In the genomic region with DNA sequence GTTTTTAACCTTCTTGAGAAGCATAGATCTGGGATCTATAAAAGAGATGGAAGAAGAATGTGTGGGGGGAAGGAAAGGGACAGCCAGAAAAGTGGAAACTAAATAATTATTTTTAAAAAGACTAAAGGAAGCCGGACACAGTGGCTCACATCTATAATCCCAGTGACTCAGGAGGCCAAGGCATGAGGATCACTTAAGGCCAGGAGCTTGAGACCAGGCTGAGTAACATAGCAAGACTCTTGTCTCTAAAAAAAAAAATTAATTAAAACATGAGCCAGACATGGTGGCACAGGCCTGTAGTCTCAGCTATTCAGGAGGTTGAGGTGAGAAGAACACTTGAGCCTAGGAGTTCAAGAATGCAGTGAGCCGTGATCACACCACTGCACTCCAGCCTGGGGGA, we compare ENCODE assay signal across 20 cellular contexts.
DNase-seq lines count a peak whose midpoint lies in the region; ATAC-seq, FAIRE-seq and TF ChIP-seq lines count a peak whose summit lies in the region.
"Had no signal": no experiment of that assay in that cellular context is flagged by ENCODE, and none has a peak within 500 bp of the region (broad histone marks: within the 10 kb centered on the region; RNA-seq: fewer than 3 reads in every experiment).

No MANE protein-coding gene starts in this region.

- H3K9me2 ChIP-seq in hepatocyte (replicated peaks; ENCODE audit: insufficient read depth): no peaks in the 10 kb centered on the region

- H3K9me3 Mint-ChIP-seq in astrocyte (ENCODE audit: unreplicated experiment): no peaks in the 10 kb centered on the region

- no peak overlapping the region for H3K27ac Mint-ChIP-seq in astrocyte (ENCODE audit: unreplicated experiment)
- no peak overlapping the region for H3K27ac Mint-ChIP-seq in T-helper 17 cell

- TF ChIP-seq POLR2A in adrenal gland (IDR thresholded peaks at IDR 0.05): no peak

- H3K4me3 Mint-ChIP-seq in astrocyte (ENCODE audit: unreplicated experiment): no peak overlapping the region
- H3K4me3 Mint-ChIP-seq in T-helper 17 cell: no peak overlapping the region
- H3K4me3 Mint-ChIP-seq: CD4-positive, CD25-positive, alpha-beta regulatory T cell had no signal

- H3K36me3 ChIP-seq in astrocyte (ENCODE audit: insufficient read depth, low read length): no peaks in the 10 kb centered on the region
- no peaks in the 10 kb centered on the region for H3K36me3 ChIP-seq in hepatocyte (replicated peaks; ENCODE audit: insufficient read depth, low read depth)
- H3K36me3 ChIP-seq in adrenal gland (replicated peaks in 1 of 2): no peaks in the 10 kb centered on the region
- H3K36me3 ChIP-seq: SJSA1 had no signal

- DNase-seq in DMS79 treated with DMSO at 0.1 percent for 48 hours (lab: John Stamatoyannopoulos, UW): peak; percentile 17
- peak; percentile 18 for DNase-seq in HT1080 (ENCODE audit: low read depth)
- peak; percentile 12 for DNase-seq in astrocyte (ENCODE audit: low read depth)
- no peak for DNase-seq in hepatocyte (ENCODE audit: low spot score)
- DNase-seq in NCI-H774 (lab: John Stamatoyannopoulos, UW): no peak
- DNase-seq in adrenal gland: no peak
- DNase-seq in T-helper 17 cell: no peak
- DNase-seq: CD4-positive, CD25-positive, alpha-beta regulatory T cell; KBM-7; MM.1S; NCI-H1105; NCI-H187; NCI-H2171; RPMI8226; SW 1271 had no signal

- H3K4me1 Mint-ChIP-seq in astrocyte (ENCODE audit: low read depth, unreplicated experiment): peaks cover 18% of the 10 kb centered on the region
- no peaks in the 10 kb centered on the region for H3K4me1 Mint-ChIP-seq in T-helper 17 cell
- H3K4me1 Mint-ChIP-seq: CD4-positive, CD25-positive, alpha-beta regulatory T cell had no signal

- H3K9me3 ChIP-seq in astrocyte (ENCODE audit: insufficient read depth, low read depth, low read length) (no peaks in the 10 kb centered on the region), hepatocyte (ENCODE audit: low read depth) (no peaks in the 10 kb centered on the region), adrenal gland (replicated peaks in 1 of 3) (no peaks in the 10 kb centered on the region), T-helper 17 cell (ENCODE audit: control insufficient read depth, low read length, poor library complexity, severe bottlenecking) (no peaks in the 10 kb centered on the region)
- H3K9me3 ChIP-seq: SJSA1 had no signal

- no peak for FAIRE-seq in astrocyte (lab: Jason Lieb, UNC)
- FAIRE-seq: D721Med, GM19239 had no signal

- WGBS in hepatocyte (ENCODE audit: low lambda C conversion rate, missing lambda C conversion rate): 89% methylated on average over 2 of the region's 2 CpGs
- WGBS in adrenal gland, 4 donors: 92 to 96% (median 95%) methylated on average over 2 of the region's 2 CpGs

- no peak overlapping the region for H3K4me2 ChIP-seq in astrocyte (ENCODE audit: low read length)
- H3K4me2 ChIP-seq in hepatocyte: no peak overlapping the region

- H3K27ac ChIP-seq in astrocyte (ENCODE audit: low read depth, low read length) (peak overlapping the region; percentile 70), hepatocyte (peak overlapping the region; percentile 35), adrenal gland (no peak overlapping the region)
- H3K27ac ChIP-seq: HL-60, SJSA1 had no signal

- H3K9ac ChIP-seq in astrocyte (ENCODE audit: low read length): peak overlapping the region; percentile 32

- H3K27me3 ChIP-seq in astrocyte (ENCODE audit: insufficient read depth, low read length) (no peaks in the 10 kb centered on the region), hepatocyte (no peaks in the 10 kb centered on the region), adrenal gland (no peaks in the 10 kb centered on the region)
- H3K27me3 ChIP-seq: SJSA1 had no signal

- H3K79me2 ChIP-seq in astrocyte (ENCODE audit: insufficient read depth, low read length) (no peaks in the 10 kb centered on the region), hepatocyte (no peaks in the 10 kb centered on the region)

- intact Hi-C loops in adrenal gland (cut with DNase I): no loop called here

- H3K27me3 Mint-ChIP-seq in astrocyte (ENCODE audit: low read depth, unreplicated experiment) (peaks cover 6% of the 10 kb centered on the region), T-helper 17 cell (no peaks in the 10 kb centered on the region)
- H3K27me3 Mint-ChIP-seq: CD4-positive, CD25-positive, alpha-beta regulatory T cell had no signal

- H3K36me3 Mint-ChIP-seq in astrocyte (ENCODE audit: low read depth, unreplicated experiment): no peaks in the 10 kb centered on the region
- H3K36me3 Mint-ChIP-seq in T-helper 17 cell (ENCODE audit: low read depth): no peaks in the 10 kb centered on the region
- H3K36me3 Mint-ChIP-seq: CD4-positive, CD25-positive, alpha-beta regulatory T cell had no signal

- TF ChIP-seq CTCF in astrocyte (IDR thresholded peaks at IDR 0.05; ENCODE audit: insufficient read depth, low read depth, low read length) (no peak), hepatocyte (IDR thresholded peaks at IDR 0.05; ENCODE audit: poor library complexity) (no peak), adrenal gland (IDR thresholded peaks at IDR 0.05) (no peak)

- H4K20me1 ChIP-seq in astrocyte (ENCODE audit: insufficient read depth, low read length) (no peaks in the 10 kb centered on the region), hepatocyte (ENCODE audit: insufficient read depth, poor library complexity, severe bottlenecking) (no peaks in the 10 kb centered on the region)

- H3K4me3 ChIP-seq in astrocyte (ENCODE audit: insufficient read depth, low read depth, low read length): no peak overlapping the region
- no peak overlapping the region for H3K4me3 ChIP-seq in hepatocyte
- no peak overlapping the region for H3K4me3 ChIP-seq in adrenal gland
- H3K4me3 ChIP-seq: SJSA1 had no signal

- ATAC-seq in HG03457 (IDR thresholded peaks at IDR 0.05; ENCODE audit: unreplicated experiment) (no peak), T-helper 17 cell (no peak)

- H2AFZ ChIP-seq in astrocyte (ENCODE audit: low read depth, low read length): no peak overlapping the region
- H2AFZ ChIP-seq in hepatocyte: no peak overlapping the region

- H3K4me1 ChIP-seq in astrocyte (ENCODE audit: insufficient read depth, low read length): peaks cover 32% of the 10 kb centered on the region
- no peaks in the 10 kb centered on the region for H3K4me1 ChIP-seq in hepatocyte (ENCODE audit: insufficient read depth)
- peaks cover 0 to 8% of the 10 kb centered on the region in 2 donors for H3K4me1 ChIP-seq in adrenal gland (replicated peaks in 1 of 2)
- H3K4me1 ChIP-seq: SJSA1 had no signal

Comparison
In these comparisons a context has a peak if more than half of its experiments do, and no peak if none do; other contexts are left out.
1. DNase-seq: peak in DMS79 treated with DMSO at 0.1 percent for 48 hours (single experiment), HT1080 (single experiment) and astrocyte (single experiment); none in hepatocyte (single experiment), NCI-H774 (single experiment), adrenal gland (0 of 7) and T-helper 17 cell (0 of 3).
2. H3K27ac ChIP-seq: peak in astrocyte (single experiment) and hepatocyte (single experiment); none in adrenal gland (0 of 5).